In genomic region chr5:98072921-98073320, GRCh38 we compare ENCODE assay signal across 25 cellular contexts.
"Had no signal": no experiment of that assay in that cellular context is flagged by ENCODE, and none has a peak within 500 bp of the region (broad histone marks: within the 10 kb centered on the region; RNA-seq: fewer than 3 reads in every experiment).

No MANE protein-coding gene starts in this region.

- ATAC-seq: effector memory CD8-positive, alpha-beta T cell; esophagus mucosa; foreskin keratinocyte; gastrocnemius medialis; gastroesophageal sphincter; heart left ventricle; heart right ventricle had no signal

- H3K27ac Mint-ChIP-seq: dendritic cell treated with granulocyte-macrophage colony-stimulating factor and Interleukin-4, amounts not matched to agents 40 ng/mL and 50 ng/mL, for 4 days; effector memory CD8-positive, alpha-beta T cell; endodermal cell had no signal

- DNase-seq: colonic mucosa; cortex of kidney; dermis blood vessel endothelial cell; dorsolateral prefrontal cortex; effector CD4-positive, alpha-beta T cell; effector CD8-positive, alpha-beta T cell; effector memory CD4-positive, alpha-beta T cell; effector memory CD8-positive, alpha-beta T cell; endodermal cell; erythroblast; esophagus squamous epithelium; foreskin fibroblast; foreskin keratinocyte; foreskin melanocyte; gastrocnemius medialis; glutamatergic neuron; head of caudate nucleus; heart left ventricle; heart right ventricle had no signal

- H3K9me3 Mint-ChIP-seq: dendritic cell treated with granulocyte-macrophage colony-stimulating factor and Interleukin-4, amounts not matched to agents 40 ng/mL and 50 ng/mL, for 4 days had no signal

- H3K27me3 Mint-ChIP-seq: dendritic cell treated with granulocyte-macrophage colony-stimulating factor and Interleukin-4, amounts not matched to agents 40 ng/mL and 50 ng/mL, for 4 days; effector memory CD8-positive, alpha-beta T cell had no signal

- H3K4me3 Mint-ChIP-seq: dendritic cell treated with granulocyte-macrophage colony-stimulating factor and Interleukin-4, amounts not matched to agents 40 ng/mL and 50 ng/mL, for 4 days; effector memory CD8-positive, alpha-beta T cell; endodermal cell had no signal

- FAIRE-seq: colon, endometrium, endothelial cell of umbilical vein had no signal
